8 cellular contexts compared by ENCODE assay signal in genomic region chr19:3626473-3627350, GRCh38. TPM values are rescaled to one million over a fixed set of nuclear protein-coding genes. Genes with fewer than 3 reads are reported as not detected.
DNase-seq lines count a peak whose midpoint lies in the region; ATAC-seq and TF ChIP-seq lines count a peak whose summit lies in the region.

Gene CACTIN (minus strand): TSS chr19:3626790. CDS start chr19:3626762, 28 bp downstream.

- WGBS in HUES64: under 1% methylated on average over 79 of the region's 80 CpGs

- H3F3A ChIP-seq in OCI-LY1 (ENCODE audit: insufficient read depth, low read length): no peaks in the 10 kb centered on the region

- DNase-seq in COLO829 (ENCODE audit: low spot score) (peak; percentile 100), mesenteric fat pad (ENCODE audit: low spot score) (peak; percentile 98)
- DNase-seq in activated CD8-positive, alpha-beta memory T cell treated with anti-CD3 and anti-CD28 coated beads, Interleukin-2, amount 50 U/mL, for 4 hours: peak; percentile 98
- DNase-seq in stimulated activated CD8-positive, alpha-beta memory T cell treated with anti-CD3 and anti-CD28 coated beads, Interleukin-15, amount 100 ng/mL, for 24 hours (ENCODE audit: low read depth): peak; percentile 94

- TF ChIP-seq CTCF in OCI-LY1 (IDR thresholded peaks at IDR 0.05; ENCODE audit: low read length): no peak

- peak within 1 kb of the TSS; percentile 94 for H3K4me3 ChIP-seq in HUES64 (ENCODE audit: low read length)
- peak within 1 kb of the TSS; percentile 72 for H3K4me3 ChIP-seq in OCI-LY1 (ENCODE audit: low read depth, low read length, poor library complexity, severe bottlenecking)

- H3K27ac ChIP-seq in HUES64 (ENCODE audit: low read depth, low read length) (peak within 1 kb of the TSS; percentile 98), OCI-LY1 (ENCODE audit: low read depth, low read length, poor library complexity, severe bottlenecking) (peak within 1 kb of the TSS; percentile 76)

- H3K27me3 ChIP-seq in HUES64 (ENCODE audit: insufficient read depth, low read length) (no peaks in the 10 kb centered on the region), OCI-LY1 (ENCODE audit: insufficient read depth, low read length) (no peaks in the 10 kb centered on the region)

- H3K36me3 ChIP-seq in HUES64 (ENCODE audit: insufficient read depth, low read length): peaks cover 12% of the 10 kb centered on the region
- peaks cover 9% of the 10 kb centered on the region for H3K36me3 ChIP-seq in OCI-LY1 (ENCODE audit: insufficient read depth, low read length)

- H3K4me2 ChIP-seq in OCI-LY1 (ENCODE audit: low read length): peak within 1 kb of the TSS; percentile 91

- peak; percentile 84 for ATAC-seq in GM21390 (IDR thresholded peaks at IDR 0.05; ENCODE audit: unreplicated experiment)

- peaks cover 16% of the 10 kb centered on the region for H3K79me2 ChIP-seq in OCI-LY1 (ENCODE audit: insufficient read depth, low read length)

- no peaks in the 10 kb centered on the region for H3K9me3 ChIP-seq in HUES64 (ENCODE audit: insufficient read depth, low read depth, low read length)
- H3K9me3 ChIP-seq in OCI-LY1 (ENCODE audit: low read length): no peaks in the 10 kb centered on the region

- no peaks in the 10 kb centered on the region for H4K20me1 ChIP-seq in OCI-LY1 (ENCODE audit: insufficient read depth, low read length)

- H3K9me2 ChIP-seq in OCI-LY1 (ENCODE audit: low read depth, low read length): no peaks in the 10 kb centered on the region

- H2AFZ ChIP-seq in OCI-LY1 (ENCODE audit: low read length): no peak within 1 kb of the TSS

- peak within 1 kb of the TSS; percentile 87 for H3K9ac ChIP-seq in HUES64 (ENCODE audit: low read depth, low read length)
- peak within 1 kb of the TSS; percentile 70 for H3K9ac ChIP-seq in OCI-LY1 (ENCODE audit: low read length)

- in situ Hi-C loops in endometrial microvascular endothelial cells (cut with HindIII; ENCODE audit: inconsistent ontology term, low pct_unique_long_range_greater_than_20kb, low sequenced_read_pairs): no loop called here

- no peaks in the 10 kb centered on the region for H3K4me1 ChIP-seq in HUES64 (ENCODE audit: insufficient read depth, low read length)
- peaks cover 19% of the 10 kb centered on the region for H3K4me1 ChIP-seq in OCI-LY1 (ENCODE audit: insufficient read depth, low read length, severe bottlenecking)

RNA-seq across cellular contexts. Expression of gene CACTIN, which starts in this region (rescaled TPM):
- 20.4 TPM for polyA plus RNA-seq in HUES64 (2013, experiment 1 of 2)
- 19.5 TPM for polyA plus RNA-seq in HUES64 (2013, experiment 2 of 2)
- total RNA-seq in endometrial microvascular endothelial cells (ENCODE audit: inconsistent ontology term) (46.6 TPM), mesenteric fat pad (18.9 TPM)

Comparison
In these comparisons a context has a peak if more than half of its experiments do, and no peak if none do; other contexts are left out.
1. Peak in every context shown above with its lines: DNase-seq, ATAC-seq, H3K4me3 ChIP-seq and H3K27ac ChIP-seq.